Comparison of ENCODE assay signal across 22 cellular contexts in the genomic region with DNA sequence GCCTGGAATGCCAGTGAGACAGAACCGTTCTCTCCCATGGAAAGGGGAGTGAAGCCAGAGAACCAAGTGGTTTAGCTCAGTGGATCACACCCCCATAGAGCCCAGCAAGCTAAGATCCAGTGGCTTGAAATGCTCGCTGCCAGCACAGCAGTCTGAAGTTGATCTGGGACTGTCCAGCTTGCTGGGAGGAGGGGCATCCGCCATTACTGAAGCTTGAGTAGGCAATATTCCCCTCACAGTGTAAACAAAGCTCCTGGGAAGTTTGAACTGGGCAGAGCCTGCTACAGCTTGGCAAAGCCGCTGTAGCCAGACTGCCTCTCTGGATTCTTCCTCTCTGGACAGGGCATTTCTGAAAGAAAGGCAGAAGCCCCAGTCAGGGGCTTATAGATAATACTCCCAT.
A peak's percentile ranks its signal among the peaks of the same experiment; 100 is the strongest.
DNase-seq lines count a peak whose midpoint lies in the region; ATAC-seq and TF ChIP-seq lines count a peak whose summit lies in the region.
"Had no signal": no experiment of that assay in that cellular context is flagged by ENCODE, and none has a peak within 500 bp of the region (broad histone marks: within the 10 kb centered on the region; RNA-seq: fewer than 3 reads in every experiment).

No MANE protein-coding gene starts in this region.

- H3K4me1 Mint-ChIP-seq in GM23338 (no peaks in the 10 kb centered on the region), WTC11 (no peaks in the 10 kb centered on the region)

- H3K36me3 ChIP-seq in GM23338 (ENCODE audit: insufficient read depth) (no peaks in the 10 kb centered on the region), mucosa of descending colon (ENCODE audit: low read depth) (no peaks in the 10 kb centered on the region)
- H3K36me3 ChIP-seq: SJCRH30 had no signal

- H3K4me1 ChIP-seq in GM23338 (ENCODE audit: insufficient read depth) (no peaks in the 10 kb centered on the region), mucosa of descending colon (ENCODE audit: low read depth) (no peaks in the 10 kb centered on the region)
- H3K4me1 ChIP-seq: SJCRH30 had no signal

- H3F3A ChIP-seq in GM23338 (replicated peaks; ENCODE audit: low read depth) = no peaks in the 10 kb centered on the region

- H2AFZ ChIP-seq in GM23338 = 0 out of 2 replicates have a peak overlapping the region, but pooled peaks have one; percentile 47
- H2AFZ ChIP-seq: PC-9 had no signal

- POLR2A ChIA-PET in WTC11 (lab: Charles Lee) = no interaction called here

- H3K27ac ChIP-seq in GM23338 (ENCODE audit: low read depth) = no peak overlapping the region
- H3K27ac ChIP-seq: PC-9, SJCRH30 had no signal

- H3K9me3 Mint-ChIP-seq in GM23338 (no peaks in the 10 kb centered on the region; the same call in 2 of the 3 replicates), WTC11 (peaks cover 15% of the 10 kb centered on the region)

- no peak overlapping the region for H3K4me2 ChIP-seq in GM23338
- H3K4me2 ChIP-seq: PC-9 had no signal

- H3K4me3 Mint-ChIP-seq in GM23338 (no peak overlapping the region), WTC11 (no peak overlapping the region)
- H3K4me3 Mint-ChIP-seq: CD4-positive, alpha-beta memory T cell had no signal

- H3K9me2 ChIP-seq in GM23338 (ENCODE audit: insufficient read depth) = 0 out of 2 replicates have a peak, but pooled peaks cover 3% of the 10 kb centered on the region

- H3K27me3 Mint-ChIP-seq in GM23338 (ENCODE audit: insufficient read depth, low read depth, poor library complexity) = no peaks in the 10 kb centered on the region
- no peaks in the 10 kb centered on the region for H3K27me3 Mint-ChIP-seq in WTC11 (ENCODE audit: low read depth)

- H3K9me3 ChIP-seq in mucosa of descending colon = no peaks in the 10 kb centered on the region
- H3K9me3 ChIP-seq: SJCRH30 had no signal

- no peaks in the 10 kb centered on the region for H3K36me3 Mint-ChIP-seq in GM23338 (ENCODE audit: low read depth)
- H3K36me3 Mint-ChIP-seq in WTC11 = no peaks in the 10 kb centered on the region

- CTCF ChIA-PET in WTC11 (lab: Charles Lee) = no interaction called here

- no peaks in the 10 kb centered on the region for H3K79me2 ChIP-seq in GM23338 (replicated peaks; ENCODE audit: insufficient read depth)

- H3K27me3 ChIP-seq in GM23338 (ENCODE audit: insufficient read depth) = no peaks in the 10 kb centered on the region
- H3K27me3 ChIP-seq: SJCRH30 had no signal

- H3K27ac Mint-ChIP-seq in GM23338 = no peak overlapping the region
- H3K27ac Mint-ChIP-seq in WTC11 = no peak overlapping the region
- H3K27ac Mint-ChIP-seq: CD4-positive, alpha-beta memory T cell had no signal

- intact Hi-C loops in mucosa of descending colon (cut with DNase I, micrococcal nuclease) = no loop called here

- no peak for TF ChIP-seq CTCF in GM23338 (conservative IDR thresholded peaks at IDR 0.05; ENCODE audit: low read depth in 2 of 2)
- TF ChIP-seq CTCF in mucosa of descending colon (IDR thresholded peaks at IDR 0.05) = no peak
- TF ChIP-seq CTCF in WTC11 (IDR thresholded peaks at IDR 0.05) = no peak

- ATAC-seq in GM23338 (no peak), mucosa of descending colon (peak; percentile 55), WTC11 (no peak), HG03520 (IDR thresholded peaks at IDR 0.05; ENCODE audit: unreplicated experiment) (no peak)
- ATAC-seq: HCT116, K562, Right ventricle myocardium inferior had no signal

- H3K4me3 ChIP-seq in GM23338 (no peak overlapping the region), mucosa of descending colon (no peak overlapping the region)
- H3K4me3 ChIP-seq: K562, PC-9, SJCRH30 had no signal

- no peaks in the 10 kb centered on the region for H4K20me1 ChIP-seq in GM23338 (replicated peaks; ENCODE audit: insufficient read depth)

- DNase-seq in GM23338 (ENCODE audit: low spot score) = no peak
- DNase-seq in SK-N-DZ (ENCODE audit: low spot score) = peak; percentile 35
- peak in 1 of 3 donors; percentile 41 for DNase-seq in mucosa of descending colon
- no peak for DNase-seq in stimulated activated CD4-positive, alpha-beta T cell treated with anti-CD3 and anti-CD28 coated beads, Interleukin-2, amount 100 ng/mL, for 48 hours
- no peak for DNase-seq in midbrain (lab: John Stamatoyannopoulos, UW)
- no peak for DNase-seq in WTC11 (ENCODE audit: low spot score)
- DNase-seq: C1 segment of cervical spinal cord; CD4-positive, alpha-beta memory T cell; COR-L47; DMS79 treated with DMSO at 0.1 percent for 48 hours; Kasumi-1; NCI-H1092 treated with DMSO at 0.1 percent for 48 hours; NCI-H1436 treated with DMSO at 0.1 percent for 48 hours; NCI-H187 treated with DMSO at 0.1 percent for 48 hours; NCI-H345; NCI-H526; PC-9; SJCRH30 had no signal

TF ChIP-seq in GM23338, 12 proteins besides CTCF, POLR2A, EP300 and RAD21 (continues in another document):
- TF ChIP-seq ETS1 (IDR thresholded peaks at IDR 0.05) = no peak
- no peak for TF ChIP-seq EZH2phosphoT487 (IDR thresholded peaks at IDR 0.05; ENCODE audit: unreplicated experiment)
- TF ChIP-seq JUNB (IDR thresholded peaks at IDR 0.05; ENCODE audit: unreplicated experiment) = no peak
- TF ChIP-seq ZNF114 (CRISPR knock-in tag; IDR thresholded peaks at IDR 0.05) = no peak
- no peak for TF ChIP-seq NANOG (IDR thresholded peaks at IDR 0.05; ENCODE audit: borderline replicate concordance)

TF ChIP-seq in WTC11, 78 proteins besides CTCF, POLR2A, EP300 and RAD21:
- no peak for TF ChIP-seq SMAD4 (CRISPR knock-in tag; IDR thresholded peaks at IDR 0.05)
- TF ChIP-seq, protein P1, sequence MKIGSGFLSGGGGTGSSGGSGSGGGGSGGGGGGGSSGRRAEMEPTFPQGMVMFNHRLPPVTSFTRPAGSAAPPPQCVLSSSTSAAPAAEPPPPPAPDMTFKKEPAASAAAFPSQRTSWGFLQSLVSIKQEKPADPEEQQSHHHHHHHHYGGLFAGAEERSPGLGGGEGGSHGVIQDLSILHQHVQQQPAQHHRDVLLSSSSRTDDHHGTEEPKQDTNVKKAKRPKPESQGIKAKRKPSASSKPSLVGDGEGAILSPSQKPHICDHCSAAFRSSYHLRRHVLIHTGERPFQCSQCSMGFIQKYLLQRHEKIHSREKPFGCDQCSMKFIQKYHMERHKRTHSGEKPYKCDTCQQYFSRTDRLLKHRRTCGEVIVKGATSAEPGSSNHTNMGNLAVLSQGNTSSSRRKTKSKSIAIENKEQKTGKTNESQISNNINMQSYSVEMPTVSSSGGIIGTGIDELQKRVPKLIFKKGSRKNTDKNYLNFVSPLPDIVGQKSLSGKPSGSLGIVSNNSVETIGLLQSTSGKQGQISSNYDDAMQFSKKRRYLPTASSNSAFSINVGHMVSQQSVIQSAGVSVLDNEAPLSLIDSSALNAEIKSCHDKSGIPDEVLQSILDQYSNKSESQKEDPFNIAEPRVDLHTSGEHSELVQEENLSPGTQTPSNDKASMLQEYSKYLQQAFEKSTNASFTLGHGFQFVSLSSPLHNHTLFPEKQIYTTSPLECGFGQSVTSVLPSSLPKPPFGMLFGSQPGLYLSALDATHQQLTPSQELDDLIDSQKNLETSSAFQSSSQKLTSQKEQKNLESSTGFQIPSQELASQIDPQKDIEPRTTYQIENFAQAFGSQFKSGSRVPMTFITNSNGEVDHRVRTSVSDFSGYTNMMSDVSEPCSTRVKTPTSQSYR (CRISPR knock-in tag; IDR thresholded peaks at IDR 0.05) = no peak
- no peak for TF ChIP-seq NFYB (CRISPR knock-in tag; conservative IDR thresholded peaks at IDR 0.05; ENCODE audit: low read depth)
- TF ChIP-seq, protein P2, sequence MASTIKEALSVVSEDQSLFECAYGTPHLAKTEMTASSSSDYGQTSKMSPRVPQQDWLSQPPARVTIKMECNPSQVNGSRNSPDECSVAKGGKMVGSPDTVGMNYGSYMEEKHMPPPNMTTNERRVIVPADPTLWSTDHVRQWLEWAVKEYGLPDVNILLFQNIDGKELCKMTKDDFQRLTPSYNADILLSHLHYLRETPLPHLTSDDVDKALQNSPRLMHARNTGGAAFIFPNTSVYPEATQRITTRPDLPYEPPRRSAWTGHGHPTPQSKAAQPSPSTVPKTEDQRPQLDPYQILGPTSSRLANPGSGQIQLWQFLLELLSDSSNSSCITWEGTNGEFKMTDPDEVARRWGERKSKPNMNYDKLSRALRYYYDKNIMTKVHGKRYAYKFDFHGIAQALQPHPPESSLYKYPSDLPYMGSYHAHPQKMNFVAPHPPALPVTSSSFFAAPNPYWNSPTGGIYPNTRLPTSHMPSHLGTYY (CRISPR knock-in tag; IDR thresholded peaks at IDR 0.05) = no peak
